Comparison of ENCODE assay signal across 1 cellular context in the genomic region with DNA sequence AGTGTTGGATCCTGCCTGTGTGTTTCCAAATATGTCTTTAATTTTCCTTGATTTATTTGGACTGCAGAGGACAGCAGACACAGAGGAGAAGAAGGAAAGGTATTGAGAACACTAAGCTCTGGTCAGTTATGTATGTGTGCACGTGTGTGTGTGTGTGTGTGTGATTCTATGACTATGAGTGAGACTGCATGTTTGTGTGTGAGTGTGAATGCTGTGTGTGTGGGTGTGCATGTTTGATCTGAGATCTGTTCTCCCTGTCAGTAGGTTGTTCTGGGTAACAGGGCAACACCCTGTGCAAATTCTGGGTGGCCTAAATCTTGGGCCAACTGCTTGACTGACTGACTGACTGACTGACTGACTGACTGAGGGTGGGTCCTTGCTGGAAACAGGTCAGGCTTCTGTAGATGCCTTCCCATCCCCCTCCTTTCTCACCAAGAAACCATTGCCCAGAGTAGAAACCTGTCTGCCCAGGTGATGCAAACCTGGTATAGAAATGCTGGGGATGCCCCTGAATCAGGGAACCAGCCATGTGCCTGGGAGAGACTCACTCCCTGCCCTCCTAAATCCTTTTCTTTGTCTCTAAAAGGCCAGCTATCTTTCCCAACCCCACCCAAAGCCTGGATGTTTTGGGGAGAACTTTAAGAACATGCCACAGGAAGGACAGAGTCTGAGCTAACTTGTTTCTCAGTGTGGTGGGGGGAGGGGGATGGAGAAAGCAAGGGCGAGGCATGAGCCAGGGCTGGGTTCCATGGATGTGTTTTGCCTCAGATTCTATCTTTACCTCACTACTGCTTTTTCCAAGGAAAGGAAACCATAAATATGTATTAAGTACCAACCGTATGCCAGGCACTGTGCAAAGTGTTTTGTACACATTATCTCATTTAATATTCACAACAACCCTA.
A peak's percentile ranks its signal among the peaks of the same experiment; 100 is the strongest.
TF ChIP-seq lines count a peak whose summit lies in the region.

No MANE protein-coding gene starts in this region.

TF ChIP-seq in HepG2, 621 proteins besides CTCF, POLR2A, EP300 and RAD21:
- no peak for TF ChIP-seq ZNF552 (CRISPR knock-in tag; IDR thresholded peaks at IDR 0.05; ENCODE audit: borderline replicate concordance)
- TF ChIP-seq, protein P1, sequence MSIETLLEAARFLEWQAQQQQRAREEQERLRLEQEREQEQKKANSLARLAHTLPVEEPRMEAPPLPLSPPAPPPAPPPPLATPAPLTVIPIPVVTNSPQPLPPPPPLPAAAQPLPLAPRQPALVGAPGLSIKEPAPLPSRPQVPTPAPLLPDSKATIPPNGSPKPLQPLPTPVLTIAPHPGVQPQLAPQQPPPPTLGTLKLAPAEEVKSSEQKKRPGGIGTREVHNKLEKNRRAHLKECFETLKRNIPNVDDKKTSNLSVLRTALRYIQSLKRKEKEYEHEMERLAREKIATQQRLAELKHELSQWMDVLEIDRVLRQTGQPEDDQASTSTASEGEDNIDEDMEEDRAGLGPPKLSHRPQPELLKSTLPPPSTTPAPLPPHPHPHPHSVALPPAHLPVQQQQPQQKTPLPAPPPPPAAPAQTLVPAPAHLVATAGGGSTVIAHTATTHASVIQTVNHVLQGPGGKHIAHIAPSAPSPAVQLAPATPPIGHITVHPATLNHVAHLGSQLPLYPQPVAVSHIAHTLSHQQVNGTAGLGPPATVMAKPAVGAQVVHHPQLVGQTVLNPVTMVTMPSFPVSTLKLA (IDR thresholded peaks at IDR 0.05): peak; percentile 15; the same call in 1 of the 2 replicates
- no peak for TF ChIP-seq HNRNPH1 (optimal IDR thresholded peaks at IDR 0.05; ENCODE audit: low read depth, low read length)
- 0 out of 2 replicates have a peak, but pooled peaks have one; percentile 48 for TF ChIP-seq ZNF3 (CRISPR knock-in tag; IDR thresholded peaks at IDR 0.05)
- TF ChIP-seq, protein P2, sequence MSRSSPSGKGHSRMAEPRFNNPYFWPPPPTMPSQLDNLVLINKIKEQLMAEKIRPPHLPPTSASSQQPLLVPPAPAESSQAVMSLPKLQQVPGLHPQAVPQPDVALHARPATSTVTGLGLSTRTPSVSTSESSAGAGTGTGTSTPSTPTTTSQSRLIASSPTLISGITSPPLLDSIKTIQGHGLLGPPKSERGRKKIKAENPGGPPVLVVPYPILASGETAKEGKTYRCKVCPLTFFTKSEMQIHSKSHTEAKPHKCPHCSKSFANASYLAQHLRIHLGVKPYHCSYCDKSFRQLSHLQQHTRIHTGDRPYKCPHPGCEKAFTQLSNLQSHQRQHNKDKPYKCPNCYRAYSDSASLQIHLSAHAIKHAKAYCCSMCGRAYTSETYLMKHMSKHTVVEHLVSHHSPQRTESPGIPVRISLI (CRISPR knock-in tag; IDR thresholded peaks at IDR 0.05; ENCODE audit: borderline replicate concordance): no peak
